17 cellular contexts compared by ENCODE assay signal in genomic region chr10:55183993-55184392, GRCh38.
A peak's percentile ranks its signal among the peaks of the same experiment; 100 is the strongest.
DNase-seq lines count a peak whose midpoint lies in the region; TF ChIP-seq lines count a peak whose summit lies in the region.
"Had no signal": no experiment of that assay in that cellular context is flagged by ENCODE, and none has a peak within 500 bp of the region (broad histone marks: within the 10 kb centered on the region; RNA-seq: fewer than 3 reads in every experiment).

No MANE protein-coding gene starts in this region.

- H3K4me3 ChIP-seq in mammary epithelial cell (replicated peaks in 1 of 3; ENCODE audit: insufficient read depth in 1 of 3, low read depth in 2 of 3, low read length in 3 of 3) (no peak overlapping the region), astrocyte of the spinal cord (ENCODE audit: low read depth, low read length) (no peak overlapping the region)
- H3K4me3 ChIP-seq: gastrocnemius medialis, upper lobe of right lung had no signal

- no peak overlapping the region for H2AFZ ChIP-seq in mammary epithelial cell (ENCODE audit: low read depth, low read length)

- no peaks in the 10 kb centered on the region for H3K27me3 ChIP-seq in mammary epithelial cell (ENCODE audit: insufficient read depth, low read length)
- H3K27me3 ChIP-seq: gastrocnemius medialis, upper lobe of right lung had no signal

- H3K27me3 Mint-ChIP-seq in MCF 10A (ENCODE audit: insufficient read depth, unreplicated experiment), result peaks cover 52% of the 10 kb centered on the region
- H3K27me3 Mint-ChIP-seq: activated naive CD8-positive, alpha-beta T cell treated with anti-CD3 and anti-CD28 coated beads, Interleukin-2, amount 10 ng/mL, durations not matched to agents 7 days and 5 days; central memory CD8-positive, alpha-beta T cell had no signal

- H3K36me3 ChIP-seq in mammary epithelial cell (ENCODE audit: insufficient read depth, low read length), result no peaks in the 10 kb centered on the region
- H3K36me3 ChIP-seq: gastrocnemius medialis, upper lobe of right lung had no signal

- H3K4me3 Mint-ChIP-seq in MCF 10A (ENCODE audit: unreplicated experiment), result no peak overlapping the region
- H3K4me3 Mint-ChIP-seq: activated naive CD8-positive, alpha-beta T cell treated with anti-CD3 and anti-CD28 coated beads, Interleukin-2, amount 10 ng/mL, durations not matched to agents 7 days and 5 days; central memory CD8-positive, alpha-beta T cell had no signal

- H3K27ac ChIP-seq in mammary epithelial cell (ENCODE audit: insufficient read depth, low read depth, low read length), result no peak overlapping the region
- H3K27ac ChIP-seq: gastrocnemius medialis, upper lobe of right lung had no signal

- H3K4me1 Mint-ChIP-seq in MCF 10A (ENCODE audit: insufficient read depth, unreplicated experiment), result no peaks in the 10 kb centered on the region
- H3K4me1 Mint-ChIP-seq: activated naive CD8-positive, alpha-beta T cell treated with anti-CD3 and anti-CD28 coated beads, Interleukin-2, amount 10 ng/mL, durations not matched to agents 7 days and 5 days; central memory CD8-positive, alpha-beta T cell had no signal

- in situ Hi-C loops in mammary epithelial cell (cut with MboI; ENCODE audit: low sequenced_read_pairs in 2 of 2) (no loop called here), astrocyte of the spinal cord (cut with HindIII; ENCODE audit: low sequenced_read_pairs) (no loop called here)

- H4K20me1 ChIP-seq in mammary epithelial cell (ENCODE audit: insufficient read depth, low read length), result no peaks in the 10 kb centered on the region

- peaks cover 13% of the 10 kb centered on the region for H3K4me1 ChIP-seq in mammary epithelial cell (ENCODE audit: insufficient read depth, low read length)
- H3K4me1 ChIP-seq: gastrocnemius medialis, upper lobe of right lung had no signal

- DNase-seq in mammary epithelial cell, result peak; percentile 93
- DNase-seq in MCF 10A (ENCODE audit: unreplicated experiment), result no peak
- peak; percentile 72 for DNase-seq in NOMO-1 treated with DMSO at 0.1 percent for 48 hours (lab: John Stamatoyannopoulos, UW; ENCODE audit: unreplicated experiment)
- DNase-seq in astrocyte of the spinal cord (ENCODE audit: low read depth, low spot score), result peak; percentile 64
- DNase-seq in activated effector memory CD4-positive, alpha-beta T cell treated with Interleukin-2 at 50 U/mL for 16 hours, result no peak
- no peak for DNase-seq in T-helper 9 cell
- DNase-seq in DMS153 treated with DMSO at 0.1 percent for 48 hours (lab: John Stamatoyannopoulos, UW; ENCODE audit: unreplicated experiment), result no peak
- no peak for DNase-seq in NCI-H226
- DNase-seq: 8988T; activated CD4-positive, alpha-beta T cell treated with anti-CD3 and anti-CD28 coated beads for 1 hour; activated naive CD8-positive, alpha-beta T cell treated with anti-CD3 and anti-CD28 coated beads, Interleukin-2, amount 10 ng/mL, durations not matched to agents 7 days and 5 days; gastrocnemius medialis; GF-D8; GOT3; stimulated activated naive CD4-positive, alpha-beta T cell; upper lobe of right lung had no signal

- CTCF ChIA-PET in mammary epithelial cell (lab: Charles Lee; ENCODE audit: low non-redundant PET), result no interaction called here
- CTCF ChIA-PET in MCF 10A (lab: Yijun Ruan, JAX), result interaction anchor here (0.6 to 0.7 kb wide), 2 partner anchors 10 to 447 kb away, joined by 3 to 4 read pairs; no protein-coding TSS in a partner anchor

- no peak overlapping the region for H3K9ac ChIP-seq in mammary epithelial cell (ENCODE audit: insufficient read depth, low read length)

- WGBS in mammary epithelial cell (ENCODE audit: low coverage, missing lambda C conversion rate), result 0% methylated on average over 2 of the region's 2 CpGs

- H3K9me3 ChIP-seq in mammary epithelial cell (replicated peaks; ENCODE audit: insufficient read depth, low read length), result no peaks in the 10 kb centered on the region
- H3K9me3 ChIP-seq: gastrocnemius medialis, upper lobe of right lung had no signal

- no peaks in the 10 kb centered on the region for H3K36me3 Mint-ChIP-seq in MCF 10A (ENCODE audit: insufficient read depth, unreplicated experiment)
- H3K36me3 Mint-ChIP-seq: activated naive CD8-positive, alpha-beta T cell treated with anti-CD3 and anti-CD28 coated beads, Interleukin-2, amount 10 ng/mL, durations not matched to agents 7 days and 5 days had no signal

- H3K79me2 ChIP-seq in mammary epithelial cell (ENCODE audit: insufficient read depth, low read length), result no peaks in the 10 kb centered on the region

- H3K9me3 Mint-ChIP-seq in MCF 10A (ENCODE audit: unreplicated experiment), result no peaks in the 10 kb centered on the region

- TF ChIP-seq CTCF in mammary epithelial cell (conservative IDR thresholded peaks at IDR 0.05 in 1 of 2, IDR thresholded peaks at IDR 0.05 in 1 of 2; ENCODE audit: extremely low read depth in 1 of 2, insufficient read depth in 1 of 2, low read depth in 1 of 2, low read length in 2 of 2) (no peak), MCF 10A (IDR thresholded peaks at IDR 0.05; ENCODE audit: unreplicated experiment) (no peak), astrocyte of the spinal cord (IDR thresholded peaks at IDR 0.05; ENCODE audit: low read depth, low read length) (no peak)

- POLR2A ChIA-PET in MCF 10A (lab: Yijun Ruan, JAX), result no interaction called here

- intact Hi-C loops in mammary epithelial cell (cut with micrococcal nuclease), result no loop called here
- intact Hi-C loops in MCF 10A (cut with micrococcal nuclease), result no loop called here

- H3K27ac Mint-ChIP-seq in MCF 10A (ENCODE audit: low read depth, unreplicated experiment), result no peak overlapping the region
- H3K27ac Mint-ChIP-seq: activated naive CD8-positive, alpha-beta T cell treated with anti-CD3 and anti-CD28 coated beads, Interleukin-2, amount 10 ng/mL, durations not matched to agents 7 days and 5 days had no signal

- H3K4me2 ChIP-seq in mammary epithelial cell (ENCODE audit: insufficient read depth, low read depth, low read length), result peak overlapping the region; percentile 47

- dilution Hi-C loops in mammary epithelial cell (cut with HindIII; ENCODE audit: low sequenced_read_pairs), result no loop called here

- no TSS peak for BruUV-seq in mammary epithelial cell (replicated peaks; lab: Mats Ljungman, UMichigan)
- BruUV-seq in MCF 10A (replicated peaks; lab: Mats Ljungman, UMichigan), result no TSS peak

Comparison
In these comparisons a context has a peak if more than half of its experiments do, and no peak if none do; other contexts are left out.
1. DNase-seq: peak in mammary epithelial cell (single experiment), NOMO-1 treated with DMSO at 0.1 percent for 48 hours (single experiment) and astrocyte of the spinal cord (single experiment); none in MCF 10A (single experiment), activated effector memory CD4-positive, alpha-beta T cell treated with Interleukin-2 at 50 U/mL for 16 hours (single experiment), T-helper 9 cell (single experiment), DMS153 treated with DMSO at 0.1 percent for 48 hours (single experiment) and NCI-H226 (single experiment).